ENCODE assay signal across 11 cellular contexts in the genomic region with DNA sequence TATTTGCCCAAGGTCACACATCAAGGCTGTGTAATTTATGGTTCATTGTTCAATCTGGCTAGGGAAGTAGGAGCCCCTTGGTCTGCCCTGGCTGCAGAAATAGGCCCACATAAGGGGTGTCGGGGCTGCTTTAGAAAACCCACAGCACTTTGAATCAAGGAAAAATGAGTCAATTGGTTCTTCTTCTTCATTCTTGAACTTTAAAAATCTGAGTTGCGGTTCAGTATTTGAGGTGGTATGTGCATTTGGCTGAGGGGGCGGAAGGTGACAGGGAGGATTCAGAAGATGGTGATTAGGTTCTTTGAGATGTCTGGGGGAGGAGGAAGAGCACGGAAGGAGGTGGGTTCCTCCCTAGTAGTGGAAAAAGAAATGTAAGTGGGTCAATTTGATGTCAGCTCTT.
DNase-seq lines count a peak whose midpoint lies in the region; ATAC-seq, FAIRE-seq and TF ChIP-seq lines count a peak whose summit lies in the region.
"Had no signal": no experiment of that assay in that cellular context is flagged by ENCODE, and none has a peak within 500 bp of the region (broad histone marks: within the 10 kb centered on the region; RNA-seq: fewer than 3 reads in every experiment).

No MANE protein-coding gene starts in this region.

- FAIRE-seq in HepG2 (lab: Jason Lieb, UNC): no peak

- CTCF ChIA-PET in HepG2 (lab: Yijun Ruan, JAX; ENCODE audit: low intra/inter-chr PET ratio, low total read pairs): no interaction called here

- peak; percentile 45 to 73 for DNase-seq in activated naive CD4-positive, alpha-beta T cell treated with anti-CD3 and anti-CD28 coated beads, Interleukin-2, amount 50 U/mL, for 72 hours (ENCODE audit: low spot score in 2 of 2)
- DNase-seq in stimulated activated CD4-positive, alpha-beta T cell treated with anti-CD3 and anti-CD28 coated beads, TNF-alpha, amount 100 ng/mL, for 24 hours (ENCODE audit: low read depth in 3 of 3): peak; percentile 11 to 57 (median 45)
- DNase-seq in HepG2 (ENCODE audit: low spot score) (no peak), OCI-M1 (lab: John Stamatoyannopoulos, UW) (no peak), cerebellar cortex (ENCODE audit: low spot score) (no peak)
- DNase-seq: NCI-H748 treated with DMSO at 0.1 percent for 48 hours, ovary had no signal

- peaks cover 2 to 4% of the 10 kb centered on the region in 2 experiments; a peak in 3 of 5 replicates for H3K27me3 ChIP-seq in HepG2 (ENCODE audit: control insufficient read depth in 1 of 2, insufficient read depth in 2 of 2, low read length in 2 of 2)
- H3K27me3 ChIP-seq: ovary had no signal

- ATAC-seq in GM18907 (IDR thresholded peaks at IDR 0.05; ENCODE audit: unreplicated experiment) (peak; percentile 28), GM21723 (IDR thresholded peaks at IDR 0.05; ENCODE audit: unreplicated experiment) (no peak), HepG2 (no peak)
- ATAC-seq in activated naive CD4-positive, alpha-beta T cell treated with anti-CD3 and anti-CD28 coated beads, Interleukin-2, amount 50 U/mL, for 72 hours: peak; percentile 89 to 92

- no peaks in the 10 kb centered on the region for H3K9me3 ChIP-seq in KOPT-K1 (ENCODE audit: insufficient read depth, low read length, poor library complexity, severe bottlenecking)
- no peaks in the 10 kb centered on the region for H3K9me3 ChIP-seq in HepG2 (ENCODE audit: low read length)
- H3K9me3 ChIP-seq: ovary had no signal

- H3K27ac ChIP-seq in KOPT-K1 (ENCODE audit: low read depth, low read length, poor library complexity, severe bottlenecking) (peak overlapping the region; percentile 90), HepG2 (ENCODE audit: extremely low read length, insufficient read depth, low read length) (no peak overlapping the region)
- H3K27ac ChIP-seq: ovary had no signal

- no peaks in the 10 kb centered on the region for H3K36me3 Mint-ChIP-seq in activated naive CD4-positive, alpha-beta T cell treated with anti-CD3 and anti-CD28 coated beads, Interleukin-2, amount 50 U/mL, for 72 hours
- H3K36me3 Mint-ChIP-seq: type B pancreatic cell had no signal

- no peaks in the 10 kb centered on the region for H3K79me2 ChIP-seq in HepG2 (ENCODE audit: insufficient read depth, low read length)

- H4K20me1 ChIP-seq in HepG2 (ENCODE audit: insufficient read depth, low read length): no peaks in the 10 kb centered on the region

- no peak for TF ChIP-seq POLR2A in HepG2 (IDR thresholded peaks at IDR 0.05; ENCODE audit: insufficient read depth in 1 of 2, low read depth in 2 of 2, low read length in 2 of 2)

- no peak for TF ChIP-seq CTCF in HepG2 (CRISPR knock-in tag; IDR thresholded peaks at IDR 0.05)

- in situ Hi-C loops in HepG2 (cut with HindIII; ENCODE audit: extremely low pct_ligation_motif_present, low pct_unique_long_range_greater_than_20kb): loop anchor here (25.0 kb wide), 1 partner anchor 455 kb away; a partner anchor contains a TSS

- no peak for TF ChIP-seq RAD21 in HepG2 (CRISPR knock-in tag; IDR thresholded peaks at IDR 0.05)

- H3K4me2 ChIP-seq in HepG2 (ENCODE audit: low read depth, low read length): no peak overlapping the region

- BruUV-seq in HepG2 (replicated peaks; lab: Mats Ljungman, UMichigan): no TSS peak

- no peak overlapping the region for H3K27ac Mint-ChIP-seq in activated naive CD4-positive, alpha-beta T cell treated with anti-CD3 and anti-CD28 coated beads, Interleukin-2, amount 50 U/mL, for 72 hours
- H3K27ac Mint-ChIP-seq: type B pancreatic cell had no signal

- H2AFZ ChIP-seq in HepG2 (ENCODE audit: low read length): no peak overlapping the region

- POLR2A ChIA-PET in HepG2 (lab: Yijun Ruan, JAX): no interaction called here

- no peak overlapping the region for H3K9ac ChIP-seq in HepG2 (ENCODE audit: insufficient read depth, low read depth, low read length)

- no peak for TF ChIP-seq EP300 in HepG2 (IDR thresholded peaks at IDR 0.05; ENCODE audit: low read depth in 2 of 2, low read length in 2 of 2)
- no peak for TF ChIP-seq EP300 in HepG2 (CRISPR knock-in tag; IDR thresholded peaks at IDR 0.05; ENCODE audit: borderline replicate concordance)

- no peaks in the 10 kb centered on the region for H3K9me3 Mint-ChIP-seq in activated naive CD4-positive, alpha-beta T cell treated with anti-CD3 and anti-CD28 coated beads, Interleukin-2, amount 50 U/mL, for 72 hours
- H3K9me3 Mint-ChIP-seq: type B pancreatic cell had no signal

- H3K36me3 ChIP-seq in KOPT-K1 (ENCODE audit: insufficient read depth, low read length) (no peaks in the 10 kb centered on the region), HepG2 (replicated peaks in 1 of 2; ENCODE audit: control insufficient read depth in 1 of 2, insufficient read depth in 2 of 2, low read length in 2 of 2) (no peaks in the 10 kb centered on the region)
- H3K36me3 ChIP-seq: ovary had no signal

- H3K4me1 ChIP-seq in HepG2 (ENCODE audit: insufficient read depth, low read length): 0 out of 2 replicates have a peak, but pooled peaks cover 5% of the 10 kb centered on the region

- intact Hi-C loops in HepG2 (cut with micrococcal nuclease; ENCODE audit: unreplicated experiment): loop anchor here (10.0 kb wide), 3 partner anchors 142 to 438 kb away; no protein-coding TSS in a partner anchor

- no peak overlapping the region for H3K4me3 ChIP-seq in HepG2 (replicated peaks in 1 of 3; ENCODE audit: insufficient read depth in 1 of 3, low read depth in 2 of 3, low read length in 3 of 3)
- H3K4me3 ChIP-seq: ovary had no signal

- WGBS in HepG2 (ENCODE audit: low lambda C conversion rate): 49% methylated on average over 4 of the region's 4 CpGs

TF ChIP-seq in HepG2, 621 proteins besides CTCF, POLR2A, EP300 and RAD21:
- TF ChIP-seq, protein P1, sequence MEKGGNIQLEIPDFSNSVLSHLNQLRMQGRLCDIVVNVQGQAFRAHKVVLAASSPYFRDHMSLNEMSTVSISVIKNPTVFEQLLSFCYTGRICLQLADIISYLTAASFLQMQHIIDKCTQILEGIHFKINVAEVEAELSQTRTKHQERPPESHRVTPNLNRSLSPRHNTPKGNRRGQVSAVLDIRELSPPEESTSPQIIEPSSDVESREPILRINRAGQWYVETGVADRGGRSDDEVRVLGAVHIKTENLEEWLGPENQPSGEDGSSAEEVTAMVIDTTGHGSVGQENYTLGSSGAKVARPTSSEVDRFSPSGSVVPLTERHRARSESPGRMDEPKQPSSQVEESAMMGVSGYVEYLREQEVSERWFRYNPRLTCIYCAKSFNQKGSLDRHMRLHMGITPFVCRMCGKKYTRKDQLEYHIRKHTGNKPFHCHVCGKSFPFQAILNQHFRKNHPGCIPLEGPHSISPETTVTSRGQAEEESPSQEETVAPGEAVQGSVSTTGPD (CRISPR knock-in tag; IDR thresholded peaks at IDR 0.05): no peak
- no peak for TF ChIP-seq TBX2 (CRISPR knock-in tag; IDR thresholded peaks at IDR 0.05; ENCODE audit: borderline replicate concordance)
- no peak for TF ChIP-seq YEATS4 (CRISPR knock-in tag; IDR thresholded peaks at IDR 0.05; ENCODE audit: borderline replicate concordance)

Comparison
In these comparisons a context has a peak if more than half of its experiments do, and no peak if none do; other contexts are left out.
1. ATAC-seq: peak in GM18907 (single experiment) and activated naive CD4-positive, alpha-beta T cell treated with anti-CD3 and anti-CD28 coated beads, Interleukin-2, amount 50 U/mL, for 72 hours (2 of 2); none in GM21723 (single experiment) and HepG2 (single experiment).
2. DNase-seq: peak in activated naive CD4-positive, alpha-beta T cell treated with anti-CD3 and anti-CD28 coated beads, Interleukin-2, amount 50 U/mL, for 72 hours (2 of 2) and stimulated activated CD4-positive, alpha-beta T cell treated with anti-CD3 and anti-CD28 coated beads, TNF-alpha, amount 100 ng/mL, for 24 hours (3 of 3); none in HepG2 (single experiment), OCI-M1 (single experiment) and cerebellar cortex (single experiment).